18 cellular contexts compared by ENCODE assay signal in genomic region chr1:19525607-19526545, GRCh38. TPM values are rescaled to one million over a fixed set of nuclear protein-coding genes. Genes with fewer than 3 reads are reported as not detected.
DNase-seq lines count a peak whose midpoint lies in the region; ATAC-seq, FAIRE-seq and TF ChIP-seq lines count a peak whose summit lies in the region.
"Had no signal": no experiment of that assay in that cellular context is flagged by ENCODE, and none has a peak within 500 bp of the region (broad histone marks: within the 10 kb centered on the region; RNA-seq: fewer than 3 reads in every experiment).

No MANE protein-coding gene starts in this region.

- DNase-seq in DMS153 (lab: John Stamatoyannopoulos, UW) (peak; percentile 57), HT1080 (ENCODE audit: low read depth) (peak; percentile 10), amniotic epithelial cell (ENCODE audit: low read depth) (peak; percentile 37), lung (ENCODE audit: low spot score) (no peak), HTR-8/SVneo (ENCODE audit: insufficient read length, low spot score) (no peak), NCI-H1694 treated with DMSO at 0.1 percent for 48 hours (lab: John Stamatoyannopoulos, UW) (no peak), NCI-H774 (lab: John Stamatoyannopoulos, UW) (no peak)
- DNase-seq in activated CD8-positive, alpha-beta memory T cell treated with anti-CD3 and anti-CD28 coated beads for 24 hours: no peak
- DNase-seq: C1 segment of cervical spinal cord, DMS 273 treated with DMSO at 0.1 percent for 48 hours, HCEC 1CT, KBM-7, NCI-H1048, NCI-H146, NCI-H2081 treated with DMSO at 0.1 percent for 48 hours, NCI-H345, OCI-M1, SJCRH30 had no signal

- H3K4me3 ChIP-seq in lung: no peak overlapping the region
- H3K4me3 ChIP-seq: SJCRH30 had no signal

- no peak overlapping the region for H3K27ac ChIP-seq in lung (ENCODE audit: low read depth in 1 of 2, low read length in 1 of 2)
- H3K27ac ChIP-seq: SJCRH30 had no signal

- no peaks in the 10 kb centered on the region for H3K27me3 ChIP-seq in lung (ENCODE audit: control insufficient read depth, insufficient read depth)
- H3K27me3 ChIP-seq: SJCRH30 had no signal

- WGBS in lung, 2 donors: 77 to 92% methylated on average over 8 of the region's 8 CpGs

- no peak for FAIRE-seq in HTR-8/SVneo (lab: Jason Lieb, UNC)

- no peaks in the 10 kb centered on the region for H3K9me3 ChIP-seq in lung (ENCODE audit: control insufficient read depth in 2 of 2, insufficient read depth in 1 of 2, low read length in 1 of 2)
- H3K9me3 ChIP-seq: SJCRH30 had no signal

- ATAC-seq in lung (ENCODE audit: insufficient read depth, low FRiP score): peak; percentile 19

- H3K4me1 ChIP-seq in lung (ENCODE audit: control insufficient read depth in 2 of 2, insufficient read depth in 2 of 2, low read length in 2 of 2): peaks cover 0 to 2% of the 10 kb centered on the region in 2 donors
- H3K4me1 ChIP-seq: SJCRH30 had no signal

- H3K36me3 ChIP-seq in lung (ENCODE audit: control insufficient read depth in 2 of 2, insufficient read depth in 2 of 2, low read length in 2 of 2): no peaks in the 10 kb centered on the region
- H3K36me3 ChIP-seq: SJCRH30 had no signal

- no peak for TF ChIP-seq CTCF in lung (IDR thresholded peaks at IDR 0.05; ENCODE audit: control extremely low read depth, extremely low read depth)

RNA-seq across cellular contexts. Expression of gene CAPZB, which starts 40.5 kb away (rescaled TPM):
- total RNA-seq in HT1080 (2014; rRNA removed; shearing (Covaris generic)): 97.1 and 166 TPM in 2 replicates
- polyA plus RNA-seq in HT1080 (2015; cell fraction: cytosol; rRNA removed): 314 and 372 TPM in 2 replicates
- 185 and 222 TPM in 2 replicates for polyA plus RNA-seq in HT1080 (2015; cell fraction: nucleus; rRNA removed)
- 100 to 1,000 TPM in 1 of 2 donors, 10 to 100 TPM in 1; 94.7 to 283 TPM for total RNA-seq in lung
- polyA plus RNA-seq in lung: 100 to 1,000 TPM; 274 to 339 TPM

Comparison
In these comparisons a context has a peak if more than half of its experiments do, and no peak if none do; other contexts are left out.
1. DNase-seq: peak in DMS153 (single experiment), HT1080 (single experiment) and amniotic epithelial cell (single experiment); none in lung (single experiment), activated CD8-positive, alpha-beta memory T cell treated with anti-CD3 and anti-CD28 coated beads for 24 hours (single experiment), HTR-8/SVneo (single experiment), NCI-H1694 treated with DMSO at 0.1 percent for 48 hours (single experiment) and NCI-H774 (single experiment).